ENCODE assay signal across 17 cellular contexts in genomic region chr16:83615553-83615952, GRCh38.
DNase-seq lines count a peak whose midpoint lies in the region; ATAC-seq and TF ChIP-seq lines count a peak whose summit lies in the region.
"Had no signal": no experiment of that assay in that cellular context is flagged by ENCODE, and none has a peak within 500 bp of the region (broad histone marks: within the 10 kb centered on the region; RNA-seq: fewer than 3 reads in every experiment).

No MANE protein-coding gene starts in this region.

- 0 out of 2 replicates have a peak overlapping the region, but pooled peaks have one; percentile 1 for H3K27ac Mint-ChIP-seq in WTC11
- H3K27ac Mint-ChIP-seq: activated CD8-positive, alpha-beta T cell treated with anti-CD3 and anti-CD28 coated beads, Interleukin-2, amount 10 ng/mL, durations not matched to agents 7 days and 5 days; activated naive CD4-positive, alpha-beta T cell treated with anti-CD3 and anti-CD28 coated beads, Interleukin-2, amount 50 U/mL, for 24 hours; B cell; T-helper 17 cell had no signal

- H3K4me1 ChIP-seq in foreskin keratinocyte = no peaks in the 10 kb centered on the region
- H3K4me1 ChIP-seq: sigmoid colon, stomach had no signal

- no peaks in the 10 kb centered on the region for H3K27me3 Mint-ChIP-seq in WTC11 (ENCODE audit: low read depth)
- peaks cover 3% of the 10 kb centered on the region for H3K27me3 Mint-ChIP-seq in activated T-cell treated with anti-CD3 and anti-CD28 coated beads, Interleukin-2, amount 50 U/mL, for 4 hours (ENCODE audit: low read depth)

- H3K4me3 Mint-ChIP-seq in WTC11 = no peak overlapping the region
- H3K4me3 Mint-ChIP-seq in activated T-cell treated with anti-CD3 and anti-CD28 coated beads, Interleukin-2, amount 50 U/mL, for 4 hours = no peak overlapping the region
- H3K4me3 Mint-ChIP-seq: activated CD8-positive, alpha-beta T cell treated with anti-CD3 and anti-CD28 coated beads, Interleukin-2, amount 10 ng/mL, durations not matched to agents 7 days and 5 days; activated naive CD4-positive, alpha-beta T cell treated with anti-CD3 and anti-CD28 coated beads, Interleukin-2, amount 50 U/mL, for 24 hours; B cell; T-helper 17 cell had no signal

- no peaks in the 10 kb centered on the region for H3K27me3 ChIP-seq in foreskin keratinocyte
- H3K27me3 ChIP-seq: sigmoid colon had no signal

- DNase-seq in AG08396 (ENCODE audit: low spot score) (peak; percentile 10), GM03348 (ENCODE audit: low spot score) (peak; percentile 29), WTC11 (ENCODE audit: low spot score) (no peak), foreskin keratinocyte (peak; percentile 1 to 18), HUDEP-2 (lab: John Stamatoyannopoulos, UW; ENCODE audit: unreplicated experiment in 76 of 76) (no peak), NCI-H2107 treated with DMSO at 0.1 percent for 48 hours (lab: John Stamatoyannopoulos, UW; ENCODE audit: unreplicated experiment) (no peak)
- no peak for DNase-seq in activated T-cell treated with anti-CD3 and anti-CD28 coated beads, Interleukin-2, amount 50 U/mL, for 4 hours
- DNase-seq: activated CD8-positive, alpha-beta T cell treated with anti-CD3 and anti-CD28 coated beads, Interleukin-2, amount 10 ng/mL, durations not matched to agents 7 days and 5 days; activated T-cell treated with anti-CD3 and anti-CD28 coated beads, Interleukin-2, amount 50 U/mL, for 48 hours; NCI-H446; Right ventricle myocardium superior; sigmoid colon; stimulated activated CD4-positive, alpha-beta T cell treated with anti-CD3 and anti-CD28 coated beads, Interleukin-2, amount 100 ng/mL, for 24 hours; stomach; T-helper 17 cell had no signal

- no peak for ATAC-seq in WTC11
- ATAC-seq in foreskin keratinocyte = no peak
- ATAC-seq in activated T-cell treated with anti-CD3 and anti-CD28 coated beads, Interleukin-2, amount 50 U/mL, for 4 hours = no peak
- ATAC-seq: activated CD8-positive, alpha-beta T cell treated with anti-CD3 and anti-CD28 coated beads, Interleukin-2, amount 10 ng/mL, durations not matched to agents 7 days and 5 days; T-helper 17 cell had no signal

- POLR2A ChIA-PET in WTC11 (lab: Charles Lee) = no interaction called here

- peaks cover 5% of the 10 kb centered on the region; the same call in 1 of the 2 replicates for H3K36me3 Mint-ChIP-seq in WTC11
- no peaks in the 10 kb centered on the region for H3K36me3 Mint-ChIP-seq in activated T-cell treated with anti-CD3 and anti-CD28 coated beads, Interleukin-2, amount 50 U/mL, for 4 hours (ENCODE audit: insufficient read depth)
- H3K36me3 Mint-ChIP-seq: activated naive CD4-positive, alpha-beta T cell treated with anti-CD3 and anti-CD28 coated beads, Interleukin-2, amount 50 U/mL, for 24 hours had no signal

- TF ChIP-seq CTCF in WTC11 (IDR thresholded peaks at IDR 0.05) (no peak), foreskin keratinocyte (conservative IDR thresholded peaks at IDR 0.05) (no peak)

- CTCF ChIA-PET in WTC11 (lab: Charles Lee) = no interaction called here

- H3K9me3 Mint-ChIP-seq in WTC11 = peaks cover 16% of the 10 kb centered on the region
- H3K9me3 Mint-ChIP-seq in activated T-cell treated with anti-CD3 and anti-CD28 coated beads, Interleukin-2, amount 50 U/mL, for 4 hours = peaks cover 6% of the 10 kb centered on the region

- H3K27ac ChIP-seq in foreskin keratinocyte = no peak overlapping the region
- H3K27ac ChIP-seq: sigmoid colon, stomach had no signal

- H3K4me1 Mint-ChIP-seq in WTC11 = peaks cover 14% of the 10 kb centered on the region
- no peaks in the 10 kb centered on the region for H3K4me1 Mint-ChIP-seq in activated T-cell treated with anti-CD3 and anti-CD28 coated beads, Interleukin-2, amount 50 U/mL, for 4 hours (ENCODE audit: low read depth)
- H3K4me1 Mint-ChIP-seq: activated naive CD4-positive, alpha-beta T cell treated with anti-CD3 and anti-CD28 coated beads, Interleukin-2, amount 50 U/mL, for 24 hours; B cell; T-helper 17 cell had no signal

TF ChIP-seq in WTC11, 78 proteins besides CTCF, POLR2A, EP300 and RAD21:
- TF ChIP-seq ATF2 (CRISPR knock-in tag; IDR thresholded peaks at IDR 0.05; ENCODE audit: borderline replicate concordance, low read depth) = no peak
- TF ChIP-seq ZNF532 (CRISPR knock-in tag; IDR thresholded peaks at IDR 0.05; ENCODE audit: borderline replicate concordance) = no peak
- TF ChIP-seq ZNF138 (CRISPR knock-in tag; conservative IDR thresholded peaks at IDR 0.05) = no peak
- TF ChIP-seq ZNF317 (CRISPR knock-in tag; IDR thresholded peaks at IDR 0.05; ENCODE audit: borderline replicate concordance, low read depth) = no peak
- TF ChIP-seq IRF2 (CRISPR knock-in tag; IDR thresholded peaks at IDR 0.05; ENCODE audit: borderline replicate concordance, low read depth) = no peak
- no peak for TF ChIP-seq E2F5 (CRISPR knock-in tag; IDR thresholded peaks at IDR 0.05)
- TF ChIP-seq ZNF232 (CRISPR knock-in tag; IDR thresholded peaks at IDR 0.05) = no peak
- no peak for TF ChIP-seq CREM (CRISPR knock-in tag; IDR thresholded peaks at IDR 0.05)
- TF ChIP-seq ZNF263 (CRISPR knock-in tag; IDR thresholded peaks at IDR 0.05; ENCODE audit: low read depth) = no peak

Comparison
In these comparisons a context has a peak if more than half of its experiments do, and no peak if none do; other contexts are left out.
1. DNase-seq: peak in AG08396 (single experiment), GM03348 (single experiment) and foreskin keratinocyte (2 of 2); none in WTC11 (single experiment), HUDEP-2 (0 of 76), NCI-H2107 treated with DMSO at 0.1 percent for 48 hours (single experiment) and activated T-cell treated with anti-CD3 and anti-CD28 coated beads, Interleukin-2, amount 50 U/mL, for 4 hours (single experiment).